In the genomic region with DNA sequence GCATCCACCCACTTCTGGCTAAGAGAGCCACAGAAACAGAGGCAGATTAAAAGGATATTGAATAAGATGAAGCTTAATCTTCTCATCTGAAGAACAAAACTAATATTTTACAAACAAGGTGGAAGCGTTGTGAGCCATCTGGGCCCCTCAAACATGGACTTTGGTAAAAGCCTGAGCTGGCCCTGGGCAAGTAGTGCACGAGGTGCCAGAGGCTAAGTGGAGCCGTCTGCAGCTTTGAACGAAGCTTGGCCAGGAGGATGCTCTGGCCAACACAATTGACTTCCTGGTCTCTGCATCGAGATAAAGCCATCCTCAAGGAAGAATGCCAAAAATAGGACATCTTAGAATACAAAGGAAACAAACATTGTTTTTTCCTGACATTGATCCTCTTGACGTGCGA, we compare ENCODE assay signal across 18 cellular contexts.
"Had no signal": no experiment of that assay in that cellular context is flagged by ENCODE, and none has a peak within 500 bp of the region (broad histone marks: within the 10 kb centered on the region; RNA-seq: fewer than 3 reads in every experiment).

No MANE protein-coding gene starts in this region.

- H3K4me3 Mint-ChIP-seq: endodermal cell; naive thymus-derived CD4-positive, alpha-beta T cell; stimulated activated memory B cell treated with anti-CD40 and anti-IgM and Interleukin-4, amounts not matched to agents 10 μg/mL and 1 μg/mL and 100 μg/mL, for 72 hours; stimulated activated naive CD8-positive, alpha-beta T cell treated with anti-CD3 and anti-CD28 coated beads, Interleukin-15, amount 100 ng/mL, for 72 hours had no signal

- H3K9me3 ChIP-seq: heart right ventricle, neutrophil, testis, tibial nerve, upper lobe of right lung, vagina had no signal

- H3K36me3 Mint-ChIP-seq: naive thymus-derived CD4-positive, alpha-beta T cell; stimulated activated memory B cell treated with anti-CD40 and anti-IgM and Interleukin-4, amounts not matched to agents 10 μg/mL and 1 μg/mL and 100 μg/mL, for 72 hours had no signal

- H3K27me3 ChIP-seq: testis, tibial nerve, upper lobe of right lung, vagina had no signal

- H3K27me3 Mint-ChIP-seq: stimulated activated memory B cell treated with anti-CD40 and anti-IgM and Interleukin-4, amounts not matched to agents 10 μg/mL and 1 μg/mL and 100 μg/mL, for 72 hours had no signal

- H3K4me3 ChIP-seq: coronary artery, heart right ventricle, testis, tibial nerve, upper lobe of right lung, vagina had no signal

- H3K4me1 ChIP-seq: upper lobe of right lung, vagina had no signal

- H3K36me3 ChIP-seq: heart right ventricle, neutrophil, tibial nerve, upper lobe of right lung, vagina had no signal

- H3K27ac Mint-ChIP-seq: endodermal cell; naive thymus-derived CD4-positive, alpha-beta T cell; stimulated activated memory B cell treated with anti-CD40 and anti-IgM and Interleukin-4, amounts not matched to agents 10 μg/mL and 1 μg/mL and 100 μg/mL, for 72 hours; stimulated activated naive CD8-positive, alpha-beta T cell treated with anti-CD3 and anti-CD28 coated beads, Interleukin-15, amount 100 ng/mL, for 72 hours had no signal

- H3K27ac ChIP-seq: coronary artery, neutrophil, testis, tibial nerve, upper lobe of right lung, vagina had no signal

- H3K4me1 Mint-ChIP-seq: naive thymus-derived CD4-positive, alpha-beta T cell; stimulated activated memory B cell treated with anti-CD40 and anti-IgM and Interleukin-4, amounts not matched to agents 10 μg/mL and 1 μg/mL and 100 μg/mL, for 72 hours; stimulated activated naive CD8-positive, alpha-beta T cell treated with anti-CD3 and anti-CD28 coated beads, Interleukin-15, amount 100 ng/mL, for 72 hours had no signal

- H3K9me3 Mint-ChIP-seq: endodermal cell; stimulated activated memory B cell treated with anti-CD40 and anti-IgM and Interleukin-4, amounts not matched to agents 10 μg/mL and 1 μg/mL and 100 μg/mL, for 72 hours; stimulated activated naive CD8-positive, alpha-beta T cell treated with anti-CD3 and anti-CD28 coated beads, Interleukin-15, amount 100 ng/mL, for 72 hours had no signal

- DNase-seq: effector CD4-positive, alpha-beta T cell; endodermal cell; foreskin melanocyte; heart right ventricle; hypothalamus; kidney glomerular epithelial cell; mesendoderm; naive thymus-derived CD4-positive, alpha-beta T cell; posterior cingulate gyrus; stimulated activated CD4-positive, alpha-beta T cell treated with anti-CD3 and anti-CD28 coated beads, Interleukin-4, amount 100 ng/mL, for 1 hour; stimulated activated naive CD8-positive, alpha-beta T cell treated with anti-CD3 and anti-CD28 coated beads, Interleukin-15, amount 100 ng/mL, for 72 hours; testis; upper lobe of right lung had no signal

- ATAC-seq: naive thymus-derived CD4-positive, alpha-beta T cell; stimulated activated memory B cell treated with anti-CD40 and anti-IgM and Interleukin-4, amounts not matched to agents 10 μg/mL and 1 μg/mL and 100 μg/mL, for 72 hours; stimulated activated naive CD8-positive, alpha-beta T cell treated with anti-CD3 and anti-CD28 coated beads, Interleukin-15, amount 100 ng/mL, for 72 hours; upper lobe of right lung had no signal
